20 cellular contexts compared by ENCODE assay signal in genomic region chr6:147421903-147422302, GRCh38.
DNase-seq lines count a peak whose midpoint lies in the region; ATAC-seq, FAIRE-seq and TF ChIP-seq lines count a peak whose summit lies in the region.
"Had no signal": no experiment of that assay in that cellular context is flagged by ENCODE, and none has a peak within 500 bp of the region (broad histone marks: within the 10 kb centered on the region; RNA-seq: fewer than 3 reads in every experiment).

No MANE protein-coding gene starts in this region.

- H4K20me1 ChIP-seq in K562 (replicated peaks; ENCODE audit: control insufficient read depth, insufficient read depth, low read length) = no peaks in the 10 kb centered on the region

- H3K4me2 ChIP-seq in K562 (ENCODE audit: insufficient read depth, low read length) = no peak overlapping the region

- no peaks in the 10 kb centered on the region for H3K9me1 ChIP-seq in K562 (ENCODE audit: control insufficient read depth, insufficient read depth, low read length)

- ATAC-seq in K562 (no peak), GM21576 (IDR thresholded peaks at IDR 0.05; ENCODE audit: unreplicated experiment) (no peak), HG03432 (IDR thresholded peaks at IDR 0.05; ENCODE audit: unreplicated experiment) (no peak)
- ATAC-seq: GM12878 had no signal

- TF ChIP-seq RAD21 in K562 (CRISPR knock-in tag; conservative IDR thresholded peaks at IDR 0.05 in 1 of 2, IDR thresholded peaks at IDR 0.05 in 1 of 2) = no peak

- no peaks in the 10 kb centered on the region for H3K79me2 ChIP-seq in K562 (ENCODE audit: control insufficient read depth, insufficient read depth, low read length)

- no peak for TF ChIP-seq EP300 in K562 (IDR thresholded peaks at IDR 0.05; ENCODE audit: low read length)

- no peaks in the 10 kb centered on the region for H3K9me3 ChIP-seq in K562 (replicated peaks; ENCODE audit: control insufficient read depth, insufficient read depth, low read depth, low read length)
- H3K9me3 ChIP-seq: BE2C, HAP-1 had no signal

- peaks cover 9 to 34% of the 10 kb centered on the region in 2 experiments for H3K27me3 ChIP-seq in K562 (ENCODE audit: control insufficient read depth in 2 of 2, insufficient read depth in 2 of 2, low read length in 2 of 2)
- H3K27me3 ChIP-seq: BE2C had no signal

- no peak overlapping the region for H3K4me3 ChIP-seq in K562
- H3K4me3 ChIP-seq: GM12878, GM23248, HAP-1 had no signal

- peak; percentile 55 for DNase-seq in NCI-H82 (lab: John Stamatoyannopoulos, UW)
- no peak for DNase-seq in K562 (ENCODE audit: extremely low read depth in 1 of 4, low spot score in 3 of 4)
- DNase-seq in iris pigment epithelial cell (ENCODE audit: low read depth) = peak; percentile 7
- no peak for DNase-seq in SIG-M5 (lab: John Stamatoyannopoulos, UW)
- DNase-seq: ACHN; BE2C; C1 segment of cervical spinal cord; CD4-positive, CD25-positive, alpha-beta regulatory T cell; CD8-positive, alpha-beta memory T cell; COR-L47; DMS 273 treated with DMSO at 0.1 percent for 48 hours; DMS53; DND-41; EL; GM23248 had no signal

- POLR2A ChIA-PET in K562 (lab: Yijun Ruan, JAX) = interaction anchor here (1.3 kb wide), 1 partner anchor 10 kb away, joined by 4 read pairs; no protein-coding TSS in a partner anchor

- no peak overlapping the region for H3K27ac ChIP-seq in K562 (ENCODE audit: extremely low read depth, low read depth, low read length)
- H3K27ac ChIP-seq: GM23248 had no signal

- peak overlapping the region; percentile 34; the same call in 1 of the 2 replicates for H2AFZ ChIP-seq in K562 (ENCODE audit: low read depth, low read length)
- H2AFZ ChIP-seq: GM23248 had no signal

- H3K4me1 ChIP-seq in K562 (replicated peaks in 1 of 2; ENCODE audit: control insufficient read depth in 2 of 2, insufficient read depth in 2 of 2, low read length in 2 of 2) = no peaks in the 10 kb centered on the region
- H3K4me1 ChIP-seq: BE2C, HAP-1 had no signal

- no peak overlapping the region for H3K9ac ChIP-seq in K562 (ENCODE audit: insufficient read depth in 1 of 2, low read depth in 2 of 2, low read length in 2 of 2)
- H3K9ac ChIP-seq: GM23248 had no signal

- in situ Hi-C loops in K562 (cut with MboI) = no loop called here

- CTCF ChIA-PET in K562 (lab: Yijun Ruan, JAX; ENCODE audit: low intra/inter-chr PET ratio) = no interaction called here

- intact Hi-C loops in K562 (cut with micrococcal nuclease) = no loop called here

- no peak for FAIRE-seq in K562 (lab: Jason Lieb, UNC)
- FAIRE-seq: GM12878, GM19239 had no signal

- BruUV-seq in K562 (replicated peaks; lab: Mats Ljungman, UMichigan) = no TSS peak

- TF ChIP-seq CTCF in K562 (IDR thresholded peaks at IDR 0.05 in 2 of 3, conservative IDR thresholded peaks at IDR 0.05 in 1 of 3; ENCODE audit: insufficient read depth in 2 of 3, low read depth in 1 of 3, low read length in 3 of 3) = no peak

- no peaks in the 10 kb centered on the region for H3K36me3 ChIP-seq in K562 (ENCODE audit: control insufficient read depth, insufficient read depth, low read length)
- H3K36me3 ChIP-seq: BE2C, HAP-1 had no signal

- no peak for TF ChIP-seq POLR2A in K562 (conservative IDR thresholded peaks at IDR 0.05)

TF ChIP-seq in K562, 482 proteins besides CTCF, POLR2A, EP300 and RAD21:
- TF ChIP-seq GTF2B (IDR thresholded peaks at IDR 0.05; ENCODE audit: extremely low read depth, insufficient read length) (no peak), RBM34 (IDR thresholded peaks at IDR 0.05; ENCODE audit: borderline replicate concordance, insufficient read depth, low read length) (no peak), PPARD (CRISPR knock-in tag; IDR thresholded peaks at IDR 0.05) (no peak), CEBPB (tag; IDR thresholded peaks at IDR 0.05) (0 out of 2 replicates have a peak, but pooled peaks have one; percentile 15), ZNF217 (CRISPR knock-in tag; IDR thresholded peaks at IDR 0.05) (no peak), YBX1 (IDR thresholded peaks at IDR 0.05) (no peak), HMGN3 (IDR thresholded peaks at IDR 0.05; ENCODE audit: borderline replicate concordance, extremely low read depth, insufficient read length, low read depth, low read length) (no peak), ZNF699 (CRISPR knock-in tag; IDR thresholded peaks at IDR 0.05; ENCODE audit: insufficient replicate concordance) (no peak), ZEB2 (IDR thresholded peaks at IDR 0.05) (no peak), CEBPG (CRISPR knock-in tag; IDR thresholded peaks at IDR 0.05) (no peak), CEBPG (tag; conservative IDR thresholded peaks at IDR 0.05 in 1 of 2, IDR thresholded peaks at IDR 0.05 in 1 of 2) (0 out of 4 replicates have a peak, but pooled peaks of 1 of the 2 experiments have one; percentile 15), JUND (IDR thresholded peaks at IDR 0.05; ENCODE audit: borderline replicate concordance, low read depth, low read length) (no peak), JUND (tag; IDR thresholded peaks at IDR 0.05; ENCODE audit: borderline replicate concordance, low read depth, low read length) (no peak), CCAR2 (IDR thresholded peaks at IDR 0.05; ENCODE audit: low read depth, low read length) (no peak), MCM7 (IDR thresholded peaks at IDR 0.05) (no peak)

Comparison
In these comparisons a context has a peak if more than half of its experiments do, and no peak if none do; other contexts are left out.
1. DNase-seq: peak in NCI-H82 (single experiment) and iris pigment epithelial cell (single experiment); none in K562 (0 of 4) and SIG-M5 (single experiment).